In the genomic region with DNA sequence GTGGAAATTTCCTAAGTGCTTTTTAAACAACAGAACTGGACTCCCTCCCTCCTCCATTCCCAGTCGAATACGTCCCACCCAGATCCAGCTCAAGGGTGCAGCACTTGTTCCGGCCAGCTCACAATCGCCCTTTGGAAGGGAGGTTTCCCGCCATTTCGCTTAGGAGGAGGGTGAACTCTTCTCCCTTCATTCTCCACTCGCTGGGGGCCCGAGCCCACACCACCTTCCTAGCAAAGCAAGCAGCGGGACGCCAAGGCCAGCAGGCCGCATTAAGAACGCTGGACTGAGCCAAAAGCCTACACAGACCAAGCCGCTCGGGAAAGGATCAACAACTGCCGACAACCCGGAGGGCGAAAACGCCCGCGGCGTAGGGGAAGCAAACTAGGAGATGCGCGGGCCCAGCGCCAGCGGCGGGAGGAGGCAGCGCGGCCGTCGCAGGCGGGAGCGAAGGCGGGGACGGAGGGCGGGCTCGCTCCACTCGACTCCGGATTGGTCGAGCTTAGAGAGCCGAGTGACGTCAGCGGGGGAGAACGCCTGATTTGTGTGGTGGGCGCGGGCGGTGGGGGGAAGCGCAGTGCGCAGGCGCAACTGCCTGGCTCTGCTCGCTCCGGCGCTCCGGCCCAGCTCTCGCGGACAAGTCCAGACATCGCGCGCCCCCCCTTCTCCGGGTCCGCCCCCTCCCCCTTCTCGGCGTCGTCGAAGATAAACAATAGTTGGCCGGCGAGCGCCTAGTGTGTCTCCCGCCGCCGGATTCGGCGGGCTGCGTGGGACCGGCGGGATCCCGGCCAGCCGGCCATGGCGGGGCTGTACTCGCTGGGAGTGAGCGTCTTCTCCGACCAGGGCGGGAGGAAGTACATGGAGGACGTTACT, we compare ENCODE assay signal across 8 cellular contexts. TPM values are rescaled to one million over a fixed set of nuclear protein-coding genes. Genes with fewer than 3 reads are reported as not detected.
DNase-seq lines count a peak whose midpoint lies in the region; ATAC-seq and TF ChIP-seq lines count a peak whose summit lies in the region.

TSS of gene PPM1D (plus strand) at position 574 of the 870 bp plus-strand sequence. CDS start at position 796, 222 bp downstream.

- 0 out of 2 replicates have a peak, but pooled peaks cover 5% of the 10 kb centered on the region for H4K20me1 ChIP-seq in PC-9 (ENCODE audit: insufficient read depth)

- no peaks in the 10 kb centered on the region for H3K9me3 ChIP-seq in PC-9 (ENCODE audit: insufficient read depth, low read depth)

- H3K4me3 ChIP-seq in PC-9 (peak within 1 kb of the TSS; percentile 87), epithelial cell of proximal tubule (ENCODE audit: low read depth, low read length) (peak within 1 kb of the TSS; percentile 76)

- no TSS peak for BruUV-seq in PC-9 (replicated peaks; lab: Mats Ljungman, UMichigan)

- ATAC-seq in GM21723 (IDR thresholded peaks at IDR 0.05; ENCODE audit: unreplicated experiment): peak; percentile 88

- peak within 1 kb of the TSS; percentile 84 for H3K4me2 ChIP-seq in PC-9

- H3K79me2 ChIP-seq in PC-9 (ENCODE audit: low read depth): peaks cover 46% of the 10 kb centered on the region

- H3K27ac ChIP-seq in PC-9: peak within 1 kb of the TSS; percentile 64

- H2AFZ ChIP-seq in PC-9: peak within 1 kb of the TSS; percentile 99

- no peaks in the 10 kb centered on the region for H3K9me2 ChIP-seq in PC-9 (ENCODE audit: insufficient read depth)

- POLR2A ChIA-PET in PC-9 (lab: Charles Lee; ENCODE audit: unreplicated experiment): interaction anchor here (0.5 to 1.1 kb wide), 12 partner anchors 16 to 1320 kb away, joined by 3 to 15 read pairs (median 4); partner anchors contain the start of genes BCAS3 and USP32

- intact Hi-C loops in PC-9 (cut with micrococcal nuclease; ENCODE audit: unreplicated experiment): loop anchor here (2.0 to 5.0 kb wide), 2 partner anchors 73 to 207 kb away; partner anchors contain the start of genes APPBP2 and USP32

- CTCF ChIA-PET in PC-9 (lab: Charles Lee): interaction anchor here (0.6 kb wide), 1 partner anchor 550 kb away, joined by 4 read pairs; no protein-coding TSS in a partner anchor

- TF ChIP-seq CTCF in PC-9 (conservative IDR thresholded peaks at IDR 0.05) (no peak), epithelial cell of proximal tubule (conservative IDR thresholded peaks at IDR 0.05; ENCODE audit: low read depth, low read length) (no peak)

- no peaks in the 10 kb centered on the region for H3K27me3 ChIP-seq in PC-9 (ENCODE audit: insufficient read depth, low read depth)

- in situ Hi-C loops in KBM-7 (cut with MboI; ENCODE audit: low pct_unique_long_range_greater_than_20kb, low sequenced_read_pairs): no loop called here

- H3K4me1 ChIP-seq in PC-9 (replicated peaks; ENCODE audit: insufficient read depth): peaks cover 26% of the 10 kb centered on the region

- H3K36me3 ChIP-seq in PC-9 (ENCODE audit: low read depth): no peaks in the 10 kb centered on the region

- DNase-seq in DMS53 treated with DMSO at 0.1 percent for 48 hours (lab: John Stamatoyannopoulos, UW; ENCODE audit: unreplicated experiment): peak; percentile 87
- DNase-seq in KBM-7: peak; percentile 99
- DNase-seq in PC-9: peak; percentile 93 to 98
- DNase-seq in activated T-cell treated with anti-CD3 and anti-CD28 coated beads, Interleukin-2, amount 50 U/mL, for 1 hour: peak; percentile 97
- no peak for DNase-seq in epithelial cell of proximal tubule (ENCODE audit: low read depth)
- DNase-seq in mucosa of gallbladder (ENCODE audit: low spot score): peak; percentile 99
- peak; percentile 97 for DNase-seq in stimulated activated CD8-positive, alpha-beta memory T cell treated with anti-CD3 and anti-CD28 coated beads, Interleukin-4, amount 100 ng/mL, for 24 hours (ENCODE audit: low read depth)

- peaks cover 23% of the 10 kb centered on the region for H3F3A ChIP-seq in PC-9 (ENCODE audit: insufficient read depth, low read depth)

RNA-seq across cellular contexts. Expression of gene PPM1D, which starts in this region (rescaled TPM):
- total RNA-seq in PC-9 (2021) (10.4 and 12.1 TPM in 2 replicates), epithelial cell of proximal tubule (9.1 and 9.8 TPM in 2 replicates), mucosa of gallbladder (17.0 TPM)
